Comparison of ENCODE assay signal across 1 cellular context in genomic region chr5:109485030-109485429, GRCh38.
TF ChIP-seq lines count a peak whose summit lies in the region.

No MANE protein-coding gene starts in this region.

TF ChIP-seq in HepG2, 621 proteins besides CTCF, POLR2A, EP300 and RAD21 (continued from another document and continues in another):
- TF ChIP-seq ZNF281 (CRISPR knock-in tag; IDR thresholded peaks at IDR 0.05; ENCODE audit: borderline replicate concordance), result peak; percentile 76; the same call in 1 of the 2 replicates
- no peak for TF ChIP-seq NR1H2 (CRISPR knock-in tag; IDR thresholded peaks at IDR 0.05; ENCODE audit: borderline replicate concordance, low read depth)
- TF ChIP-seq SMC3 (IDR thresholded peaks at IDR 0.05; ENCODE audit: low read length), result no peak
- no peak for TF ChIP-seq PTBP1 (IDR thresholded peaks at IDR 0.05; ENCODE audit: low read depth, low read length, poor library complexity, severe bottlenecking)
- TF ChIP-seq, protein P1, sequence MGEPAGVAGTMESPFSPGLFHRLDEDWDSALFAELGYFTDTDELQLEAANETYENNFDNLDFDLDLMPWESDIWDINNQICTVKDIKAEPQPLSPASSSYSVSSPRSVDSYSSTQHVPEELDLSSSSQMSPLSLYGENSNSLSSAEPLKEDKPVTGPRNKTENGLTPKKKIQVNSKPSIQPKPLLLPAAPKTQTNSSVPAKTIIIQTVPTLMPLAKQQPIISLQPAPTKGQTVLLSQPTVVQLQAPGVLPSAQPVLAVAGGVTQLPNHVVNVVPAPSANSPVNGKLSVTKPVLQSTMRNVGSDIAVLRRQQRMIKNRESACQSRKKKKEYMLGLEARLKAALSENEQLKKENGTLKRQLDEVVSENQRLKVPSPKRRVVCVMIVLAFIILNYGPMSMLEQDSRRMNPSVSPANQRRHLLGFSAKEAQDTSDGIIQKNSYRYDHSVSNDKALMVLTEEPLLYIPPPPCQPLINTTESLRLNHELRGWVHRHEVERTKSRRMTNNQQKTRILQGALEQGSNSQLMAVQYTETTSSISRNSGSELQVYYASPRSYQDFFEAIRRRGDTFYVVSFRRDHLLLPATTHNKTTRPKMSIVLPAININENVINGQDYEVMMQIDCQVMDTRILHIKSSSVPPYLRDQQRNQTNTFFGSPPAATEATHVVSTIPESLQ (CRISPR knock-in tag; conservative IDR thresholded peaks at IDR 0.05), result no peak
- TF ChIP-seq, protein P2, sequence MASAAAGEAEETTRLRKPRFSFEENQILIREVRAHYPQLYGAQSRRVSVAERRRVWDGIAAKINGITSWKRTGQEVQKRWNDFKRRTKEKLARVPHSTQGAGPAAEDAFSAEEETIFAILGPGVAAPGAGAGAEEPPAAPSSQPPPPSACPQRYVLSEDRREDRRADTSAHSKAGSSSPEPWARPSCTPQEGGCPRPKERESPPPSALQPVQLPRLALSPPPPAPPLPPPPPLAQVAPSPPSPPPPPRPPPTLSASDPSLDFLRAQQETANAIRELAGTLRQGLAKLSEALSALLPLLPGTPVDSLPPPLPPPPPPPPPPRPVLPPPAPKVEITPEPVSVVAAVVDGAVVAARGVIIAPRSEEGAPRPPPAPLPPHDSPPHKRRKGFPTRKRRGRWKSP (CRISPR knock-in tag; IDR thresholded peaks at IDR 0.05), result 0 out of 2 replicates have a peak, but pooled peaks have one; percentile 21
- TF ChIP-seq ZNF572 (CRISPR knock-in tag; IDR thresholded peaks at IDR 0.05), result no peak
- TF ChIP-seq ZNF672 (CRISPR knock-in tag; IDR thresholded peaks at IDR 0.05), result no peak
- TF ChIP-seq ISL2 (CRISPR knock-in tag; IDR thresholded peaks at IDR 0.05), result peak; percentile 90
- no peak for TF ChIP-seq ZNF678 (CRISPR knock-in tag; IDR thresholded peaks at IDR 0.05)
- no peak for TF ChIP-seq TMF1 (CRISPR knock-in tag; IDR thresholded peaks at IDR 0.05; ENCODE audit: low read depth)
- TF ChIP-seq SMAD3 (CRISPR knock-in tag; IDR thresholded peaks at IDR 0.05), result peak; percentile 52; the same call in 1 of the 2 replicates
- TF ChIP-seq, protein P3, sequence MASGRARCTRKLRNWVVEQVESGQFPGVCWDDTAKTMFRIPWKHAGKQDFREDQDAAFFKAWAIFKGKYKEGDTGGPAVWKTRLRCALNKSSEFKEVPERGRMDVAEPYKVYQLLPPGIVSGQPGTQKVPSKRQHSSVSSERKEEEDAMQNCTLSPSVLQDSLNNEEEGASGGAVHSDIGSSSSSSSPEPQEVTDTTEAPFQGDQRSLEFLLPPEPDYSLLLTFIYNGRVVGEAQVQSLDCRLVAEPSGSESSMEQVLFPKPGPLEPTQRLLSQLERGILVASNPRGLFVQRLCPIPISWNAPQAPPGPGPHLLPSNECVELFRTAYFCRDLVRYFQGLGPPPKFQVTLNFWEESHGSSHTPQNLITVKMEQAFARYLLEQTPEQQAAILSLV (CRISPR knock-in tag; IDR thresholded peaks at IDR 0.05; ENCODE audit: borderline replicate concordance), result no peak
- no peak for TF ChIP-seq KDM5B (CRISPR knock-in tag; IDR thresholded peaks at IDR 0.05; ENCODE audit: borderline replicate concordance)
- no peak for TF ChIP-seq CC2D1A (CRISPR knock-in tag; IDR thresholded peaks at IDR 0.05)
- no peak for TF ChIP-seq ADNP (CRISPR knock-in tag; IDR thresholded peaks at IDR 0.05)
- no peak for TF ChIP-seq ZC3H13 (CRISPR knock-in tag; IDR thresholded peaks at IDR 0.05)
- no peak for TF ChIP-seq SP2 (CRISPR knock-in tag; IDR thresholded peaks at IDR 0.05)
- TF ChIP-seq, protein P4, sequence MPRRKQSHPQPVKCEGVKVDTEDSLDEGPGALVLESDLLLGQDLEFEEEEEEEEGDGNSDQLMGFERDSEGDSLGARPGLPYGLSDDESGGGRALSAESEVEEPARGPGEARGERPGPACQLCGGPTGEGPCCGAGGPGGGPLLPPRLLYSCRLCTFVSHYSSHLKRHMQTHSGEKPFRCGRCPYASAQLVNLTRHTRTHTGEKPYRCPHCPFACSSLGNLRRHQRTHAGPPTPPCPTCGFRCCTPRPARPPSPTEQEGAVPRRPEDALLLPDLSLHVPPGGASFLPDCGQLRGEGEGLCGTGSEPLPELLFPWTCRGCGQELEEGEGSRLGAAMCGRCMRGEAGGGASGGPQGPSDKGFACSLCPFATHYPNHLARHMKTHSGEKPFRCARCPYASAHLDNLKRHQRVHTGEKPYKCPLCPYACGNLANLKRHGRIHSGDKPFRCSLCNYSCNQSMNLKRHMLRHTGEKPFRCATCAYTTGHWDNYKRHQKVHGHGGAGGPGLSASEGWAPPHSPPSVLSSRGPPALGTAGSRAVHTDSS (CRISPR knock-in tag; conservative IDR thresholded peaks at IDR 0.05), result no peak
- no peak for TF ChIP-seq ZNF567 (CRISPR knock-in tag; IDR thresholded peaks at IDR 0.05; ENCODE audit: borderline replicate concordance)
- peak; percentile 61; the same call in 1 of the 2 replicates for TF ChIP-seq RNF2 (conservative IDR thresholded peaks at IDR 0.05; ENCODE audit: low read depth)
- no peak for TF ChIP-seq BCLAF1 (IDR thresholded peaks at IDR 0.05)
- no peak for TF ChIP-seq ZNF7 (CRISPR knock-in tag; IDR thresholded peaks at IDR 0.05)
- TF ChIP-seq UBTF (CRISPR knock-in tag; IDR thresholded peaks at IDR 0.05), result peak; percentile 24; the same call in 1 of the 2 replicates
- peak; percentile 77; the same call in 1 of the 3 replicates for TF ChIP-seq MXI1 (IDR thresholded peaks at IDR 0.05; ENCODE audit: borderline replicate concordance, low read depth, low read length)
- TF ChIP-seq BRCA1 (CRISPR knock-in tag; IDR thresholded peaks at IDR 0.05), result no peak
- TF ChIP-seq ZBTB8A (CRISPR knock-in tag; IDR thresholded peaks at IDR 0.05; ENCODE audit: borderline replicate concordance, low read depth), result no peak
- TF ChIP-seq MAZ (IDR thresholded peaks at IDR 0.05; ENCODE audit: borderline replicate concordance, low read depth, low read length), result no peak
- peak; percentile 57; the same call in 1 of the 2 replicates for TF ChIP-seq MAZ (CRISPR knock-in tag; IDR thresholded peaks at IDR 0.05; ENCODE audit: low read depth)
- TF ChIP-seq SRSF1 (optimal IDR thresholded peaks at IDR 0.05; ENCODE audit: low read depth, low read length), result no peak
- TF ChIP-seq ZFP41 (CRISPR knock-in tag; IDR thresholded peaks at IDR 0.05; ENCODE audit: borderline replicate concordance), result no peak
- TF ChIP-seq ZNF235 (CRISPR knock-in tag; IDR thresholded peaks at IDR 0.05; ENCODE audit: borderline replicate concordance), result no peak
- TF ChIP-seq HNF1A (IDR thresholded peaks at IDR 0.05; ENCODE audit: low read depth), result no peak
- no peak for TF ChIP-seq HNF1A (CRISPR knock-in tag; IDR thresholded peaks at IDR 0.05; ENCODE audit: borderline replicate concordance)
- TF ChIP-seq GATAD1 (CRISPR knock-in tag; IDR thresholded peaks at IDR 0.05), result peak; percentile 54; the same call in 1 of the 2 replicates
- peak; percentile 92; the same call in 1 of the 2 replicates for TF ChIP-seq PRDM10 (CRISPR knock-in tag; IDR thresholded peaks at IDR 0.05; ENCODE audit: low read depth)
